ENCODE assay signal across 29 cellular contexts in genomic region chr7:121540138-121540537, GRCh38.
"Had no signal": no experiment of that assay in that cellular context is flagged by ENCODE, and none has a peak within 500 bp of the region (broad histone marks: within the 10 kb centered on the region; RNA-seq: fewer than 3 reads in every experiment).

No MANE protein-coding gene starts in this region.

- H3K4me3 Mint-ChIP-seq: naive thymus-derived CD4-positive, alpha-beta T cell; natural killer cell; nephron; neural progenitor cell; stimulated activated memory B cell treated with anti-CD40 and anti-IgM and Interleukin-4, amounts not matched to agents 10 μg/mL and 1 μg/mL and 100 μg/mL, for 72 hours; stimulated activated naive CD8-positive, alpha-beta T cell treated with anti-CD3 and anti-CD28 coated beads, Interleukin-15, Interleukin-2, amounts not matched to agents 100 ng/mL and 50 ng/mL, for 24 hours; type B pancreatic cell had no signal

- H3K27ac Mint-ChIP-seq: naive thymus-derived CD4-positive, alpha-beta T cell; natural killer cell; nephron; neural progenitor cell; progenitor cell of endocrine pancreas; stimulated activated memory B cell treated with anti-CD40 and anti-IgM and Interleukin-4, amounts not matched to agents 10 μg/mL and 1 μg/mL and 100 μg/mL, for 72 hours; stimulated activated naive CD8-positive, alpha-beta T cell treated with anti-CD3 and anti-CD28 coated beads, Interleukin-15, Interleukin-2, amounts not matched to agents 100 ng/mL and 50 ng/mL, for 24 hours; type B pancreatic cell had no signal

- H2AFZ ChIP-seq: neural progenitor cell, parathyroid adenoma had no signal

- H3K79me2 ChIP-seq: parathyroid adenoma had no signal

- H3K4me1 Mint-ChIP-seq: nephron, neural progenitor cell had no signal

- DNase-seq: naive thymus-derived CD4-positive, alpha-beta T cell; natural killer cell; occipital lobe; ovary; posterior cingulate gyrus; psoas muscle; right cardiac atrium; right lobe of liver; sigmoid colon; small intestine; stimulated activated CD4-positive, alpha-beta T cell treated with anti-CD3 and anti-CD28 coated beads, Interleukin-15, amount 100 ng/mL, for 24 hours; stimulated activated CD4-positive, alpha-beta T cell treated with anti-CD3 and anti-CD28 coated beads, Interleukin-2, amount 100 ng/mL, for 24 hours; stimulated activated CD4-positive, alpha-beta T cell treated with anti-CD3 and anti-CD28 coated beads, Interleukin-2, amount 100 ng/mL, for 48 hours; stimulated activated CD4-positive, alpha-beta T cell treated with anti-CD3 and anti-CD28 coated beads, Interleukin-4, amount 100 ng/mL, for 24 hours; stimulated activated naive CD4-positive, alpha-beta T cell; substantia nigra; testis; tibial artery; transverse colon; upper lobe of right lung; uterus had no signal

- H3K4me1 ChIP-seq: neural progenitor cell, parathyroid adenoma, psoas muscle, right lobe of liver, suprapubic skin, testis, tibial artery, transverse colon, upper lobe of right lung, uterus had no signal

- H3K27ac ChIP-seq: neural progenitor cell, ovary, parathyroid adenoma, psoas muscle, right lobe of liver, sigmoid colon, suprapubic skin, testis, tibial artery, transverse colon, upper lobe of right lung, uterus had no signal

- H3K36me3 Mint-ChIP-seq: natural killer cell; neural progenitor cell; stimulated activated memory B cell treated with anti-CD40 and anti-IgM and Interleukin-4, amounts not matched to agents 10 μg/mL and 1 μg/mL and 100 μg/mL, for 72 hours had no signal

- H3K4me2 ChIP-seq: neural progenitor cell had no signal

- H3K27me3 ChIP-seq: neural progenitor cell, ovary, right lobe of liver, sigmoid colon, suprapubic skin, testis, tibial artery, transverse colon, upper lobe of right lung, uterus had no signal

- H3K9me3 ChIP-seq: ovary, psoas muscle, right lobe of liver, sigmoid colon, suprapubic skin, testis, tibial artery, transverse colon, upper lobe of right lung, uterus had no signal

- H3K36me3 ChIP-seq: neural progenitor cell, ovary, right lobe of liver, sigmoid colon, suprapubic skin, tibial artery, transverse colon, upper lobe of right lung, uterus had no signal

- H3K4me3 ChIP-seq: neural progenitor cell, ovary, psoas muscle, right lobe of liver, sigmoid colon, suprapubic skin, testis, tibial artery, transverse colon, upper lobe of right lung, uterus had no signal

- H3K27me3 Mint-ChIP-seq: progenitor cell of endocrine pancreas; stimulated activated memory B cell treated with anti-CD40 and anti-IgM and Interleukin-4, amounts not matched to agents 10 μg/mL and 1 μg/mL and 100 μg/mL, for 72 hours; type B pancreatic cell had no signal

- ATAC-seq: naive thymus-derived CD4-positive, alpha-beta T cell; natural killer cell; psoas muscle; right cardiac atrium; right lobe of liver; stimulated activated memory B cell treated with anti-CD40 and anti-IgM and Interleukin-4, amounts not matched to agents 10 μg/mL and 1 μg/mL and 100 μg/mL, for 72 hours; upper lobe of right lung had no signal

- H3K9me3 Mint-ChIP-seq: natural killer cell; stimulated activated naive CD8-positive, alpha-beta T cell treated with anti-CD3 and anti-CD28 coated beads, Interleukin-15, Interleukin-2, amounts not matched to agents 100 ng/mL and 50 ng/mL, for 24 hours had no signal

- H3K9ac ChIP-seq: neural progenitor cell, parathyroid adenoma had no signal
